ENCODE assay signal across 32 cellular contexts in the genomic region with DNA sequence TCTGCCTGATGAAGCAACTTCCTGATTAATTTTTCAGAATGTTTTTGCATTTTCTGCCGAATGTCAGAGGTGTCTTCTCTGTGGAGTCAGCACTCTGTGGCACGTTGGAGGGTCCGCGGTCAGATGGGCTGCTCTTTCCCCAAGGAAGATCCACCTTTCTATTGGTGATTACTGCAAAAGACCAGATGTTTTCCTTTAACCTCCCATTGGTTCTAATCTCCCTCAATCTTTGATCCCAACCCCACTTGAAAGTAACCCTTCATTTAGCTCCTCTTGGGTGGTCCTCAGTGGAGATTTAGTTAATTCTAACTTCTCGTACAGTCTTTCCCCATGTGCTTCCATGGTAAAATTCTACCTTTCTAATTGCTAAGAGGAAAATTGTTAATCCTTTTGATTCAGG.
"Had no signal": no experiment of that assay in that cellular context is flagged by ENCODE, and none has a peak within 500 bp of the region (broad histone marks: within the 10 kb centered on the region; RNA-seq: fewer than 3 reads in every experiment).

No MANE protein-coding gene starts in this region.

- H3K4me1 Mint-ChIP-seq: activated CD4-positive, alpha-beta T cell treated with anti-CD3 and anti-CD28 coated beads for 36 hours; activated CD4-positive, alpha-beta T cell treated with anti-CD3 and anti-CD28 coated beads, Interleukin-2, amount 10 ng/mL, durations not matched to agents 24 days and 14 days; activated CD8-positive, alpha-beta memory T cell treated with anti-CD3 and anti-CD28 coated beads, Interleukin-2, amount 10 ng/mL, durations not matched to agents 7 days and 5 days; activated naive CD4-positive, alpha-beta T cell treated with anti-CD3 and anti-CD28 coated beads, Interleukin-2, amount 50 U/mL, for 24 hours; activated naive CD8-positive, alpha-beta T cell treated with anti-CD3 and anti-CD28 coated beads for 36 hours; activated naive CD8-positive, alpha-beta T cell treated with anti-CD3 and anti-CD28 coated beads, Interleukin-2, amount 50 U/mL, for 24 hours; T-helper 17 cell had no signal

- H3K36me3 Mint-ChIP-seq: activated CD4-positive, alpha-beta memory T cell treated with anti-CD3 and anti-CD28 coated beads for 36 hours; activated CD8-positive, alpha-beta memory T cell treated with anti-CD3 and anti-CD28 coated beads, Interleukin-2, amount 10 ng/mL, durations not matched to agents 7 days and 5 days; activated naive CD4-positive, alpha-beta T cell treated with anti-CD3 and anti-CD28 coated beads, Interleukin-2, amount 50 U/mL, for 24 hours; activated naive CD8-positive, alpha-beta T cell treated with anti-CD3 and anti-CD28 coated beads for 36 hours had no signal

- H3K27me3 ChIP-seq: adrenal gland, body of pancreas, colonic mucosa, gastrocnemius medialis, heart left ventricle had no signal

- H3K4me3 ChIP-seq: adrenal gland, body of pancreas, colonic mucosa, gastrocnemius medialis, heart left ventricle had no signal

- H3K4me1 ChIP-seq: adrenal gland, body of pancreas, colonic mucosa, gastrocnemius medialis, heart left ventricle had no signal

- H3K27ac Mint-ChIP-seq: activated CD4-positive, alpha-beta memory T cell treated with anti-CD3 and anti-CD28 coated beads for 36 hours; activated CD4-positive, alpha-beta T cell treated with anti-CD3 and anti-CD28 coated beads for 36 hours; activated CD4-positive, alpha-beta T cell treated with anti-CD3 and anti-CD28 coated beads, Interleukin-2, amount 10 ng/mL, durations not matched to agents 24 days and 14 days; activated CD8-positive, alpha-beta memory T cell treated with anti-CD3 and anti-CD28 coated beads, Interleukin-2, amount 10 ng/mL, durations not matched to agents 7 days and 5 days; activated CD8-positive, alpha-beta T cell treated with anti-CD3 and anti-CD28 coated beads, Interleukin-2, amount 10 ng/mL, durations not matched to agents 7 days and 5 days; activated naive CD4-positive, alpha-beta T cell treated with anti-CD3 and anti-CD28 coated beads for 36 hours; activated naive CD4-positive, alpha-beta T cell treated with anti-CD3 and anti-CD28 coated beads, Interleukin-2, amount 50 U/mL, for 24 hours; activated naive CD8-positive, alpha-beta T cell treated with anti-CD3 and anti-CD28 coated beads for 36 hours; activated naive CD8-positive, alpha-beta T cell treated with anti-CD3 and anti-CD28 coated beads, Interleukin-2, amount 50 U/mL, for 24 hours; activated T-helper 1 cell treated with anti-CD3 and anti-CD28 coated beads, Interleukin-12 subunit alpha, Interleukin-12 subunit beta, Interleukin-2, Interleukin-4 antibody, amounts not matched to agents 30 ng/mL and 10 ng/mL and 1 ng/mL, durations not matched to agents 14 hours and 24 hours and 36 hours; activated T-helper 2 cell treated with anti-CD3 and anti-CD28 coated beads, Interferon-gamma antibody, Interleukin-2, Interleukin-4, amounts not matched to agents 10 μg/mL and 5 μg/mL and 100 μg/mL, durations not matched to agents 14 hours and 24 hours and 36 hours; T-helper 17 cell; T-helper 2 cell treated with Interferon-gamma antibody and Interleukin-4, amounts not matched to agents 5 μg/mL and 100 μg/mL, for 36 hours had no signal

- H3K27me3 Mint-ChIP-seq: activated CD4-positive, alpha-beta memory T cell treated with anti-CD3 and anti-CD28 coated beads for 36 hours; activated CD4-positive, alpha-beta T cell treated with anti-CD3 and anti-CD28 coated beads for 36 hours; activated naive CD4-positive, alpha-beta T cell treated with anti-CD3 and anti-CD28 coated beads, Interleukin-2, amount 50 U/mL, for 24 hours; activated naive CD8-positive, alpha-beta T cell treated with anti-CD3 and anti-CD28 coated beads for 36 hours; T-helper 17 cell had no signal

- H3K27ac ChIP-seq: adrenal gland, body of pancreas, colonic mucosa, gastrocnemius medialis, heart left ventricle had no signal

- H3K4me3 Mint-ChIP-seq: activated CD4-positive, alpha-beta memory T cell treated with anti-CD3 and anti-CD28 coated beads for 36 hours; activated CD4-positive, alpha-beta T cell treated with anti-CD3 and anti-CD28 coated beads for 36 hours; activated CD4-positive, alpha-beta T cell treated with anti-CD3 and anti-CD28 coated beads, Interleukin-2, amount 10 ng/mL, durations not matched to agents 24 days and 14 days; activated CD8-positive, alpha-beta memory T cell treated with anti-CD3 and anti-CD28 coated beads, Interleukin-2, amount 10 ng/mL, durations not matched to agents 7 days and 5 days; activated CD8-positive, alpha-beta T cell treated with anti-CD3 and anti-CD28 coated beads, Interleukin-2, amount 10 ng/mL, durations not matched to agents 7 days and 5 days; activated naive CD4-positive, alpha-beta T cell treated with anti-CD3 and anti-CD28 coated beads for 36 hours; activated naive CD4-positive, alpha-beta T cell treated with anti-CD3 and anti-CD28 coated beads, Interleukin-2, amount 50 U/mL, for 24 hours; activated naive CD8-positive, alpha-beta T cell treated with anti-CD3 and anti-CD28 coated beads for 36 hours; activated naive CD8-positive, alpha-beta T cell treated with anti-CD3 and anti-CD28 coated beads, Interleukin-2, amount 50 U/mL, for 24 hours; activated T-helper 1 cell treated with anti-CD3 and anti-CD28 coated beads, Interleukin-12 subunit alpha, Interleukin-12 subunit beta, Interleukin-2, Interleukin-4 antibody, amounts not matched to agents 30 ng/mL and 10 ng/mL and 1 ng/mL, durations not matched to agents 14 hours and 24 hours and 36 hours; T-helper 17 cell; T-helper 2 cell treated with Interferon-gamma antibody and Interleukin-4, amounts not matched to agents 5 μg/mL and 100 μg/mL, for 36 hours had no signal

- H3K9me3 Mint-ChIP-seq: activated CD4-positive, alpha-beta memory T cell treated with anti-CD3 and anti-CD28 coated beads for 36 hours; activated CD4-positive, alpha-beta T cell treated with anti-CD3 and anti-CD28 coated beads, Interleukin-2, amount 10 ng/mL, durations not matched to agents 24 days and 14 days; activated naive CD4-positive, alpha-beta T cell treated with anti-CD3 and anti-CD28 coated beads for 36 hours; activated naive CD8-positive, alpha-beta T cell treated with anti-CD3 and anti-CD28 coated beads for 36 hours; activated naive CD8-positive, alpha-beta T cell treated with anti-CD3 and anti-CD28 coated beads, Interleukin-2, amount 50 U/mL, for 24 hours; activated T-helper 1 cell treated with anti-CD3 and anti-CD28 coated beads, Interleukin-12 subunit alpha, Interleukin-12 subunit beta, Interleukin-2, Interleukin-4 antibody, amounts not matched to agents 30 ng/mL and 10 ng/mL and 1 ng/mL, durations not matched to agents 14 hours and 24 hours and 36 hours; activated T-helper 2 cell treated with anti-CD3 and anti-CD28 coated beads, Interferon-gamma antibody, Interleukin-2, Interleukin-4, amounts not matched to agents 10 μg/mL and 5 μg/mL and 100 μg/mL, durations not matched to agents 14 hours and 24 hours and 36 hours; T-helper 2 cell treated with Interferon-gamma antibody and Interleukin-4, amounts not matched to agents 5 μg/mL and 100 μg/mL, for 36 hours had no signal

- H3K36me3 ChIP-seq: adrenal gland, colonic mucosa, gastrocnemius medialis, heart left ventricle had no signal

- DNase-seq: activated CD4-positive, alpha-beta memory T cell treated with anti-CD3 and anti-CD28 coated beads for 36 hours; activated CD4-positive, alpha-beta T cell treated with anti-CD3 and anti-CD28 coated beads for 36 hours; activated CD4-positive, alpha-beta T cell treated with anti-CD3 and anti-CD28 coated beads, Interleukin-2, amount 10 ng/mL, durations not matched to agents 24 days and 14 days; activated CD4-positive, CD25-positive, alpha-beta regulatory T cell; activated CD4-positive, CD25-positive, alpha-beta regulatory T cell treated with anti-CD3 and anti-CD28 coated beads, Interleukin-2, amount 50 U/mL, for 72 hours; activated CD8-positive, alpha-beta memory T cell treated with anti-CD3 and anti-CD28 coated beads, Interleukin-2, amount 10 ng/mL, durations not matched to agents 7 days and 5 days; activated CD8-positive, alpha-beta memory T cell treated with anti-CD3 and anti-CD28 coated beads, Interleukin-2, amount 50 U/mL, for 4 hours; activated CD8-positive, alpha-beta T cell treated with anti-CD3 and anti-CD28 coated beads, Interleukin-2, amount 10 ng/mL, durations not matched to agents 7 days and 5 days; activated effector memory CD4-positive, alpha-beta T cell treated with anti-CD3 and anti-CD28 coated beads, Interleukin-2, amount 50 U/mL, for 16 hours; activated naive CD4-positive, alpha-beta T cell treated with anti-CD3 and anti-CD28 coated beads for 36 hours; activated naive CD8-positive, alpha-beta T cell treated with anti-CD3 and anti-CD28 coated beads for 36 hours; activated naive CD8-positive, alpha-beta T cell treated with anti-CD3 and anti-CD28 coated beads, Interleukin-2, amount 50 U/mL, for 24 hours; activated T-cell treated with anti-CD3 and anti-CD28 coated beads, Interleukin-2, amount 50 U/mL, for 1 hour; activated T-cell treated with anti-CD3 and anti-CD28 coated beads, Interleukin-2, amount 50 U/mL, for 48 hours; adrenal gland; amygdala; aorta; body of pancreas; caudate nucleus; colonic mucosa; effector memory CD4-positive, alpha-beta T cell; foreskin fibroblast; gastrocnemius medialis; glutamatergic neuron; heart left ventricle; T-helper 1 cell; T-helper 17 cell; T1000 had no signal
